33 cellular contexts compared by ENCODE assay signal in the genomic region with DNA sequence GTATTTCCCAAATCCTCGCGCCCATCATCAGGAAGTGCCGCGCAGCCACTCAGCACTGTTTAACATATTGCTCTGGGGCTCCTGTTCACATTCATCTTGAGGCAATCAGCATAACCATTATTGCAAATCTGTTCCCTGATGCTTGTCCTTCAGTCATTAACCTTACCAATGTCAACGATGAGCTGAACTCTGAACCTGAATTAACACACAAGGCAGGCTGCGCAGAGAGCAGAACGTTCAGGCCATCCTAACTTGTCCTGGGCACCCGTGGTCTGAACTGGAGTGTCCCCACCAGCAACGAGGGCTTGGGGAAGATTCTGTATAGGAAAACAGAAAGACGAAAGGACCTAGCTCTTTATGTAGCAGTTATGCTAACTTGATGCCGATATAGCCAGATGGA.
"Had no signal": no experiment of that assay in that cellular context is flagged by ENCODE, and none has a peak within 500 bp of the region (broad histone marks: within the 10 kb centered on the region; RNA-seq: fewer than 3 reads in every experiment).

No MANE protein-coding gene starts in this region.

- DNase-seq: naive thymus-derived CD8-positive, alpha-beta T cell; nephron progenitor cell; nucleus accumbens; ovary; posterior cingulate gyrus; psoas muscle; right cardiac atrium; spleen; stimulated activated CD4-positive, alpha-beta T cell treated with anti-CD3 and anti-CD28 coated beads, Interleukin-12 subunit alpha, Interleukin-12 subunit beta, amount 100 ng/mL, for 4 hours; stimulated activated CD4-positive, alpha-beta T cell treated with anti-CD3 and anti-CD28 coated beads, Interleukin-1b, Interleukin-23, amount 100 ng/mL, for 48 hours; stimulated activated CD4-positive, alpha-beta T cell treated with anti-CD3 and anti-CD28 coated beads, Interleukin-4, amount 100 ng/mL, for 1 hour; stimulated activated CD4-positive, alpha-beta T cell treated with anti-CD3 and anti-CD28 coated beads, Interleukin-4, amount 100 ng/mL, for 4 hours; stimulated activated CD8-positive, alpha-beta memory T cell treated with anti-CD3 and anti-CD28 coated beads, Interleukin-4, amount 100 ng/mL, for 48 hours; stimulated activated naive CD4-positive, alpha-beta T cell; stimulated activated naive CD8-positive, alpha-beta T cell treated with anti-CD3 and anti-CD28 coated beads, Interleukin-15, amount 100 ng/mL, for 72 hours; stimulated activated naive CD8-positive, alpha-beta T cell treated with anti-CD3 and anti-CD28 coated beads, Interleukin-15, Interleukin-2, amounts not matched to agents 100 U/mL and 50 U/mL, for 24 hours; substantia nigra; thyroid gland; trophoblast cell; upper lobe of left lung had no signal

- H3K36me3 ChIP-seq: neutrophil, ovary, spleen, suprapubic skin, thoracic aorta, thyroid gland, tibial nerve, upper lobe of left lung, vagina had no signal

- H3K9me3 Mint-ChIP-seq: neural crest cell had no signal

- H3K4me1 ChIP-seq: parathyroid adenoma, psoas muscle, spleen, suprapubic skin, tibial nerve, upper lobe of left lung, vagina had no signal

- H3K4me3 ChIP-seq: ovary, psoas muscle, skin epidermis, smooth muscle cell, spleen, suprapubic skin, thoracic aorta, thyroid gland, tibial nerve, upper lobe of left lung, vagina had no signal

- H3K4me3 Mint-ChIP-seq: naive thymus-derived CD8-positive, alpha-beta T cell; natural killer cell treated with Interleukin-12 subunit alpha and Interleukin-12 subunit beta and Interleukin-15 and Interleukin-18, amount 100 ng/mL, for 72 hours; nephron progenitor cell; neural crest cell; stimulated activated memory B cell treated with anti-CD40 and anti-IgM and Interleukin-4, amounts not matched to agents 10 μg/mL and 1 μg/mL and 100 μg/mL, for 72 hours; stimulated activated naive CD8-positive, alpha-beta T cell treated with anti-CD3 and anti-CD28 coated beads, Interleukin-15, amount 100 ng/mL, for 72 hours had no signal

- H3K4me1 Mint-ChIP-seq: naive thymus-derived CD8-positive, alpha-beta T cell; neural crest cell; stimulated activated memory B cell treated with anti-CD40 and anti-IgM and Interleukin-4, amounts not matched to agents 10 μg/mL and 1 μg/mL and 100 μg/mL, for 72 hours; stimulated activated naive CD8-positive, alpha-beta T cell treated with anti-CD3 and anti-CD28 coated beads, Interleukin-15, amount 100 ng/mL, for 72 hours had no signal

- H3K9me3 ChIP-seq: neutrophil, ovary, suprapubic skin, thoracic aorta, thyroid gland, upper lobe of left lung, vagina had no signal

- H3K27me3 Mint-ChIP-seq: naive thymus-derived CD8-positive, alpha-beta T cell; natural killer cell treated with Interleukin-12 subunit alpha and Interleukin-12 subunit beta and Interleukin-15 and Interleukin-18, amount 100 ng/mL, for 72 hours; progenitor cell of endocrine pancreas; stimulated activated memory B cell treated with anti-CD40 and anti-IgM and Interleukin-4, amounts not matched to agents 10 μg/mL and 1 μg/mL and 100 μg/mL, for 72 hours; stimulated activated naive CD8-positive, alpha-beta T cell treated with anti-CD3 and anti-CD28 coated beads, Interleukin-15, amount 100 ng/mL, for 72 hours had no signal

- H3K36me3 Mint-ChIP-seq: natural killer cell treated with Interleukin-12 subunit alpha and Interleukin-12 subunit beta and Interleukin-15 and Interleukin-18, amount 100 ng/mL, for 72 hours; stimulated activated memory B cell treated with anti-CD40 and anti-IgM and Interleukin-4, amounts not matched to agents 10 μg/mL and 1 μg/mL and 100 μg/mL, for 72 hours had no signal

- H3K27ac Mint-ChIP-seq: naive thymus-derived CD8-positive, alpha-beta T cell; natural killer cell treated with Interleukin-12 subunit alpha and Interleukin-12 subunit beta and Interleukin-15 and Interleukin-18, amount 100 ng/mL, for 72 hours; nephron progenitor cell; progenitor cell of endocrine pancreas; stimulated activated memory B cell treated with anti-CD40 and anti-IgM and Interleukin-4, amounts not matched to agents 10 μg/mL and 1 μg/mL and 100 μg/mL, for 72 hours; stimulated activated naive CD8-positive, alpha-beta T cell treated with anti-CD3 and anti-CD28 coated beads, Interleukin-15, amount 100 ng/mL, for 72 hours had no signal

- H3K27me3 ChIP-seq: neutrophil, ovary, spleen, suprapubic skin, thyroid gland, tibial nerve, upper lobe of left lung, vagina had no signal

- H3K27ac ChIP-seq: neutrophil, ovary, parathyroid adenoma, psoas muscle, skin epidermis, spleen, suprapubic skin, thoracic aorta, thyroid gland, tibial nerve, upper lobe of left lung, vagina had no signal

- ATAC-seq: naive thymus-derived CD8-positive, alpha-beta T cell; natural killer cell treated with Interleukin-12 subunit alpha and Interleukin-12 subunit beta and Interleukin-15 and Interleukin-18, amount 100 ng/mL, for 72 hours; psoas muscle; right cardiac atrium; sciatic nerve; stimulated activated memory B cell treated with anti-CD40 and anti-IgM and Interleukin-4, amounts not matched to agents 10 μg/mL and 1 μg/mL and 100 μg/mL, for 72 hours; stimulated activated naive CD8-positive, alpha-beta T cell treated with anti-CD3 and anti-CD28 coated beads, Interleukin-15, amount 100 ng/mL, for 72 hours; stimulated activated naive CD8-positive, alpha-beta T cell treated with anti-CD3 and anti-CD28 coated beads, Interleukin-15, Interleukin-2, amounts not matched to agents 100 U/mL and 50 U/mL, for 24 hours had no signal
